1 cellular context compared by ENCODE assay signal in the genomic region with DNA sequence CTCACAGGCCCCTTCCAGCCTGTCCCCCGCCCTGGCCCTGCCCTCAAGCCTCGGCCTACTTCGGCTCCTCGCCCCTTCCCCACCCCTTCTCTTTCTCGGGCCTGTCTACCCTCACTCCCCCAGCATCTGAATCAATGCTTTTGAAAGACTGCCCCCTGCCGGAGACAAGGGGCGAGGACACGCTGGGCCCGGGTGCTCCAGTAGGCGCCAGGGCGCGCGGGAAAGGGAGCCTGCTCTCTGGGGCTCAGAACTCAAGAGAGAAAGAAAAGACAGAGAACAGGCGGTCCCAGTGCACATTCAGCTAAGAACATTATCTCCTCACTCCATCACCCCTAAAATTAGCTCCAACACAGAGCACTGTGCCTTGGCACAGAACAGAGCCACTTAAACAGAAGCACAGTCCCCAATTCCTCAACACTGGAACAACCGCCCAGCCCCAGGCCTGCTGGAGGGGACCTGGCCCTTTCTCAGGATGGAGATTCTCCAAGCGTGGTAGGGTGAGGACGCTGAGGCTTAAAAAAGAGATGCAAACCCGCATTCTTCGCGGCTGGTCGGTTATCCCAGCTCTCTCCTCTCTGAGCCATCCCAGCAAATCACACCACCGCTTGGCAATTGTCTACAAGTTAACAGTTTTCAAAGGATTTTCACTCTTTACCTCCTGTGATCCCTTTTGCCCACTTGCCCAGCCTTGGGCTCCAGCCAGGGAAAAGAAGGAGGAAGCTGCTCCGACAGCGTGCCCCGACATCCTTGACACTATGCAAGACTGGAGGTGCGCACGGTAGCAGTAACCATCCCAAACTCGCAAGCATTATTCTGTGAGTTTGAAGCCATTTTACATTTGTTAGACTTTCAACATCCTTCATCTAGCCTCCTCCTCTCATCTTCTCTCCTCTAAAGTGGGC.
TF ChIP-seq lines count a peak whose summit lies in the region.

No MANE protein-coding gene starts in this region.

TF ChIP-seq in GM12878, 131 proteins besides CTCF, POLR2A, EP300 and RAD21 (continued from another document):
- TF ChIP-seq FOXM1 (IDR thresholded peaks at IDR 0.05; ENCODE audit: low read depth, low read length), result no peak
- TF ChIP-seq, protein P1, sequence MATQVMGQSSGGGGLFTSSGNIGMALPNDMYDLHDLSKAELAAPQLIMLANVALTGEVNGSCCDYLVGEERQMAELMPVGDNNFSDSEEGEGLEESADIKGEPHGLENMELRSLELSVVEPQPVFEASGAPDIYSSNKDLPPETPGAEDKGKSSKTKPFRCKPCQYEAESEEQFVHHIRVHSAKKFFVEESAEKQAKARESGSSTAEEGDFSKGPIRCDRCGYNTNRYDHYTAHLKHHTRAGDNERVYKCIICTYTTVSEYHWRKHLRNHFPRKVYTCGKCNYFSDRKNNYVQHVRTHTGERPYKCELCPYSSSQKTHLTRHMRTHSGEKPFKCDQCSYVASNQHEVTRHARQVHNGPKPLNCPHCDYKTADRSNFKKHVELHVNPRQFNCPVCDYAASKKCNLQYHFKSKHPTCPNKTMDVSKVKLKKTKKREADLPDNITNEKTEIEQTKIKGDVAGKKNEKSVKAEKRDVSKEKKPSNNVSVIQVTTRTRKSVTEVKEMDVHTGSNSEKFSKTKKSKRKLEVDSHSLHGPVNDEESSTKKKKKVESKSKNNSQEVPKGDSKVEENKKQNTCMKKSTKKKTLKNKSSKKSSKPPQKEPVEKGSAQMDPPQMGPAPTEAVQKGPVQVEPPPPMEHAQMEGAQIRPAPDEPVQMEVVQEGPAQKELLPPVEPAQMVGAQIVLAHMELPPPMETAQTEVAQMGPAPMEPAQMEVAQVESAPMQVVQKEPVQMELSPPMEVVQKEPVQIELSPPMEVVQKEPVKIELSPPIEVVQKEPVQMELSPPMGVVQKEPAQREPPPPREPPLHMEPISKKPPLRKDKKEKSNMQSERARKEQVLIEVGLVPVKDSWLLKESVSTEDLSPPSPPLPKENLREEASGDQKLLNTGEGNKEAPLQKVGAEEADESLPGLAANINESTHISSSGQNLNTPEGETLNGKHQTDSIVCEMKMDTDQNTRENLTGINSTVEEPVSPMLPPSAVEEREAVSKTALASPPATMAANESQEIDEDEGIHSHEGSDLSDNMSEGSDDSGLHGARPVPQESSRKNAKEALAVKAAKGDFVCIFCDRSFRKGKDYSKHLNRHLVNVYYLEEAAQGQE (IDR thresholded peaks at IDR 0.05; ENCODE audit: low read depth, low read length), result no peak
- no peak for TF ChIP-seq HDAC2 (IDR thresholded peaks at IDR 0.05)
- TF ChIP-seq CHD1 (IDR thresholded peaks at IDR 0.05; ENCODE audit: low read depth, low read length), result no peak
- no peak for TF ChIP-seq KAT2A (conservative IDR thresholded peaks at IDR 0.05; ENCODE audit: control insufficient read depth, low read depth, low read length)
- TF ChIP-seq PKNOX1 (IDR thresholded peaks at IDR 0.05), result no peak
- TF ChIP-seq HDGF (IDR thresholded peaks at IDR 0.05), result 0 out of 2 replicates have a peak, but pooled peaks have one; percentile 49
- peak in 1 of 2 experiments; percentile 9; a peak in 1 of 4 replicates for TF ChIP-seq IKZF2 (IDR thresholded peaks at IDR 0.05)
- TF ChIP-seq TCF7 (IDR thresholded peaks at IDR 0.05; ENCODE audit: borderline replicate concordance), result no peak
- TF ChIP-seq ZNF24 (IDR thresholded peaks at IDR 0.05), result no peak
- TF ChIP-seq, protein P2, sequence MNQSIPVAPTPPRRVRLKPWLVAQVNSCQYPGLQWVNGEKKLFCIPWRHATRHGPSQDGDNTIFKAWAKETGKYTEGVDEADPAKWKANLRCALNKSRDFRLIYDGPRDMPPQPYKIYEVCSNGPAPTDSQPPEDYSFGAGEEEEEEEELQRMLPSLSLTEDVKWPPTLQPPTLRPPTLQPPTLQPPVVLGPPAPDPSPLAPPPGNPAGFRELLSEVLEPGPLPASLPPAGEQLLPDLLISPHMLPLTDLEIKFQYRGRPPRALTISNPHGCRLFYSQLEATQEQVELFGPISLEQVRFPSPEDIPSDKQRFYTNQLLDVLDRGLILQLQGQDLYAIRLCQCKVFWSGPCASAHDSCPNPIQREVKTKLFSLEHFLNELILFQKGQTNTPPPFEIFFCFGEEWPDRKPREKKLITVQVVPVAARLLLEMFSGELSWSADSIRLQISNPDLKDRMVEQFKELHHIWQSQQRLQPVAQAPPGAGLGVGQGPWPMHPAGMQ (IDR thresholded peaks at IDR 0.05; ENCODE audit: borderline replicate concordance), result no peak
- no peak for TF ChIP-seq TCF3 (IDR thresholded peaks at IDR 0.05; ENCODE audit: borderline replicate concordance, insufficient read depth, low read depth, low read length)
- no peak for TF ChIP-seq CEBPB (IDR thresholded peaks at IDR 0.05; ENCODE audit: borderline replicate concordance in 1 of 2, low read depth in 2 of 2, low read length in 2 of 2)
- TF ChIP-seq, protein P3, sequence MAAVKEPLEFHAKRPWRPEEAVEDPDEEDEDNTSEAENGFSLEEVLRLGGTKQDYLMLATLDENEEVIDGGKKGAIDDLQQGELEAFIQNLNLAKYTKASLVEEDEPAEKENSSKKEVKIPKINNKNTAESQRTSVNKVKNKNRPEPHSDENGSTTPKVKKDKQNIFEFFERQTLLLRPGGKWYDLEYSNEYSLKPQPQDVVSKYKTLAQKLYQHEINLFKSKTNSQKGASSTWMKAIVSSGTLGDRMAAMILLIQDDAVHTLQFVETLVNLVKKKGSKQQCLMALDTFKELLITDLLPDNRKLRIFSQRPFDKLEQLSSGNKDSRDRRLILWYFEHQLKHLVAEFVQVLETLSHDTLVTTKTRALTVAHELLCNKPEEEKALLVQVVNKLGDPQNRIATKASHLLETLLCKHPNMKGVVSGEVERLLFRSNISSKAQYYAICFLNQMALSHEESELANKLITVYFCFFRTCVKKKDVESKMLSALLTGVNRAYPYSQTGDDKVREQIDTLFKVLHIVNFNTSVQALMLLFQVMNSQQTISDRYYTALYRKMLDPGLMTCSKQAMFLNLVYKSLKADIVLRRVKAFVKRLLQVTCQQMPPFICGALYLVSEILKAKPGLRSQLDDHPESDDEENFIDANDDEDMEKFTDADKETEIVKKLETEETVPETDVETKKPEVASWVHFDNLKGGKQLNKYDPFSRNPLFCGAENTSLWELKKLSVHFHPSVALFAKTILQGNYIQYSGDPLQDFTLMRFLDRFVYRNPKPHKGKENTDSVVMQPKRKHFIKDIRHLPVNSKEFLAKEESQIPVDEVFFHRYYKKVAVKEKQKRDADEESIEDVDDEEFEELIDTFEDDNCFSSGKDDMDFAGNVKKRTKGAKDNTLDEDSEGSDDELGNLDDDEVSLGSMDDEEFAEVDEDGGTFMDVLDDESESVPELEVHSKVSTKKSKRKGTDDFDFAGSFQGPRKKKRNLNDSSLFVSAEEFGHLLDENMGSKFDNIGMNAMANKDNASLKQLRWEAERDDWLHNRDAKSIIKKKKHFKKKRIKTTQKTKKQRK (IDR thresholded peaks at IDR 0.05; ENCODE audit: low read depth, low read length), result no peak
- no peak for TF ChIP-seq TCF12 (IDR thresholded peaks at IDR 0.05; ENCODE audit: low read depth, low read length)
- no peak for TF ChIP-seq ESRRA (IDR thresholded peaks at IDR 0.05; ENCODE audit: low read length)
- 0 out of 2 replicates have a peak, but pooled peaks have one; percentile 44 for TF ChIP-seq STAT1 (conservative IDR thresholded peaks at IDR 0.05)
- TF ChIP-seq KLF5 (IDR thresholded peaks at IDR 0.05; ENCODE audit: partially characterized antibody), result no peak
- no peak for TF ChIP-seq SKIL (IDR thresholded peaks at IDR 0.05; ENCODE audit: low read depth, poor library complexity, severe bottlenecking)
- TF ChIP-seq GABPA (IDR thresholded peaks at IDR 0.05; ENCODE audit: low read depth), result no peak
- TF ChIP-seq, protein P4, sequence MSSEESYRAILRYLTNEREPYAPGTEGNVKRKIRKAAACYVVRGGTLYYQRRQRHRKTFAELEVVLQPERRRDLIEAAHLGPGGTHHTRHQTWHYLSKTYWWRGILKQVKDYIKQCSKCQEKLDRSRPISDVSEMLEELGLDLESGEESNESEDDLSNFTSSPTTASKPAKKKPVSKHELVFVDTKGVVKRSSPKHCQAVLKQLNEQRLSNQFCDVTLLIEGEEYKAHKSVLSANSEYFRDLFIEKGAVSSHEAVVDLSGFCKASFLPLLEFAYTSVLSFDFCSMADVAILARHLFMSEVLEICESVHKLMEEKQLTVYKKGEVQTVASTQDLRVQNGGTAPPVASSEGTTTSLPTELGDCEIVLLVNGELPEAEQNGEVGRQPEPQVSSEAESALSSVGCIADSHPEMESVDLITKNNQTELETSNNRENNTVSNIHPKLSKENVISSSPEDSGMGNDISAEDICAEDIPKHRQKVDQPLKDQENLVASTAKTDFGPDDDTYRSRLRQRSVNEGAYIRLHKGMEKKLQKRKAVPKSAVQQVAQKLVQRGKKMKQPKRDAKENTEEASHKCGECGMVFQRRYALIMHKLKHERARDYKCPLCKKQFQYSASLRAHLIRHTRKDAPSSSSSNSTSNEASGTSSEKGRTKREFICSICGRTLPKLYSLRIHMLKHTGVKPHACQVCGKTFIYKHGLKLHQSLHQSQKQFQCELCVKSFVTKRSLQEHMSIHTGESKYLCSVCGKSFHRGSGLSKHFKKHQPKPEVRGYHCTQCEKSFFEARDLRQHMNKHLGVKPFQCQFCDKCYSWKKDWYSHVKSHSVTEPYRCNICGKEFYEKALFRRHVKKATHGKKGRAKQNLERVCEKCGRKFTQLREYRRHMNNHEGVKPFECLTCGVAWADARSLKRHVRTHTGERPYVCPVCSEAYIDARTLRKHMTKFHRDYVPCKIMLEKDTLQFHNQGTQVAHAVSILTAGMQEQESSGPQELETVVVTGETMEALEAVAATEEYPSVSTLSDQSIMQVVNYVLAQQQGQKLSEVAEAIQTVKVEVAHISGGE (CRISPR knock-in tag; IDR thresholded peaks at IDR 0.05), result no peak
- no peak for TF ChIP-seq PBX3 (IDR thresholded peaks at IDR 0.05; ENCODE audit: insufficient replicate concordance, low read depth, low read length)
- no peak for TF ChIP-seq CBX3 (IDR thresholded peaks at IDR 0.05; ENCODE audit: borderline replicate concordance, low read depth)
- TF ChIP-seq HCFC1 (IDR thresholded peaks at IDR 0.05; ENCODE audit: low read length), result no peak
- no peak for TF ChIP-seq USF2 (IDR thresholded peaks at IDR 0.05; ENCODE audit: borderline replicate concordance, low read depth, low read length)
